27 cellular contexts compared by ENCODE assay signal in the genomic region with DNA sequence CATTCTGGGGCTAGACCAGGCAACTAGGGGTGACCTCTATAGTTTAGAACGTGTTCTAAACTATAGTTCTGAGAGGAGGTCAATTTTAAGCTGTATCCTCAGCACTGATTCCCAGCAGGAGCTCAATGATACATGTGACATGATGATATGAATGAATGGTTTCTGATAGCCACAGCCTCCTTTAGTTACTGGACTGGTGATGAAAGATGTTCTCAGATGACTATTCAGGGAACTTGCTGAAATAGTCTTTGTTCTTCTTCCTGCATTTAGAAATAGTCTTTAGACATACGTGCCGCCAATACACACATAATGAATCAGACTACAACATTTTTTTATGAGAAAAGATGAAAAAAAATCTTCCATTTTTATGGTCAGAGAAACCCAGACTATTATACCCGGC.
DNase-seq lines count a peak whose midpoint lies in the region; ATAC-seq and TF ChIP-seq lines count a peak whose summit lies in the region.
"Had no signal": no experiment of that assay in that cellular context is flagged by ENCODE, and none has a peak within 500 bp of the region (broad histone marks: within the 10 kb centered on the region; RNA-seq: fewer than 3 reads in every experiment).

No MANE protein-coding gene starts in this region.

- no peaks in the 10 kb centered on the region for H3K4me1 ChIP-seq in body of pancreas
- H3K4me1 ChIP-seq: ascending aorta, right lobe of liver, SJSA1, upper lobe of right lung had no signal

- no peaks in the 10 kb centered on the region for H3K9me3 ChIP-seq in body of pancreas
- H3K9me3 ChIP-seq: ascending aorta, neutrophil, right lobe of liver, SJSA1, upper lobe of right lung had no signal

- 47 to 56% methylated on average over 4 of the region's 4 CpGs for WGBS in body of pancreas, 2 donors

- no peak for TF ChIP-seq CTCF in fibroblast of mammary gland (conservative IDR thresholded peaks at IDR 0.05; ENCODE audit: control insufficient read depth, insufficient read depth, low read depth, low read length)
- no peak for TF ChIP-seq CTCF in body of pancreas (IDR thresholded peaks at IDR 0.05)

- H3K36me3 ChIP-seq in body of pancreas (replicated peaks in 1 of 2; ENCODE audit: insufficient read depth in 1 of 2, low read depth in 2 of 2): no peaks in the 10 kb centered on the region
- H3K36me3 ChIP-seq: ascending aorta, neutrophil, right lobe of liver, SJSA1, upper lobe of right lung had no signal

- intact Hi-C loops in body of pancreas (cut with DNase I): no loop called here

- H3K27me3 ChIP-seq in body of pancreas: no peaks in the 10 kb centered on the region
- H3K27me3 ChIP-seq: ascending aorta, neutrophil, right lobe of liver, SJSA1, upper lobe of right lung had no signal

- H3K4me3 ChIP-seq in fibroblast of mammary gland (ENCODE audit: control insufficient read depth, low read depth, low read length) (no peak overlapping the region), skin epidermis (no peak overlapping the region), body of pancreas (no peak overlapping the region)
- H3K4me3 ChIP-seq: ascending aorta, right lobe of liver, SJSA1, upper lobe of right lung had no signal

- no peak for TF ChIP-seq POLR2A in body of pancreas (IDR thresholded peaks at IDR 0.05)

- DNase-seq in COLO829 (ENCODE audit: low spot score) (peak; percentile 81), fibroblast of mammary gland (ENCODE audit: low read depth) (peak; percentile 28), DMS114 treated with DMSO at 0.1 percent for 48 hours (lab: John Stamatoyannopoulos, UW; ENCODE audit: unreplicated experiment) (no peak), Ammon's horn (ENCODE audit: low spot score) (no peak), body of pancreas (no peak)
- DNase-seq in effector CD4-positive, alpha-beta T cell: no peak
- DNase-seq: activated B cell treated with CpG ODN at 0.5 μM for 24 hours; activated CD4-positive, alpha-beta T cell treated with anti-CD3 and anti-CD28 coated beads, Interleukin-2, amount 10 ng/mL, durations not matched to agents 7 days and 5 days; activated effector memory CD4-positive, alpha-beta T cell treated with anti-CD3 and anti-CD28 coated beads, Interleukin-2, amount 50 U/mL, for 16 hours; activated T-cell treated with anti-CD3 and anti-CD28 coated beads, Interleukin-2, amount 50 U/mL, for 24 hours; CD4-positive, CD25-positive, alpha-beta regulatory T cell; central memory CD4-positive, alpha-beta T cell; glutamatergic neuron; left ventricle myocardium superior; MV-4-11; NCI-H146; NCI-H446; NCI-H774; right lobe of liver; stimulated activated CD4-positive, alpha-beta T cell treated with anti-CD3 and anti-CD28 coated beads, Interleukin-4, amount 100 ng/mL, for 24 hours; T-helper 1 cell; upper lobe of right lung had no signal

- ATAC-seq in body of pancreas: no peak
- ATAC-seq: left ventricle myocardium superior, right lobe of liver had no signal

- H3K27ac ChIP-seq in angular gyrus (ENCODE audit: low read depth, low read length) (peak overlapping the region; percentile 77), skin epidermis (peak overlapping the region in 16 of 21 experiments; percentile 1 to 76 (median 52)), body of pancreas (no peak overlapping the region)
- H3K27ac ChIP-seq: ascending aorta, neutrophil, right lobe of liver, SJSA1, upper lobe of right lung had no signal

Comparison
In these comparisons a context has a peak if more than half of its experiments do, and no peak if none do; other contexts are left out.
1. DNase-seq: peak in COLO829 (single experiment) and fibroblast of mammary gland (single experiment); none in DMS114 treated with DMSO at 0.1 percent for 48 hours (single experiment), Ammon's horn (single experiment), effector CD4-positive, alpha-beta T cell (single experiment) and body of pancreas (0 of 4).
2. H3K27ac ChIP-seq: peak in angular gyrus (single experiment) and skin epidermis (16 of 21); none in body of pancreas (0 of 4).